Comparison of ENCODE assay signal across 19 cellular contexts in genomic region chr14:77649326-77649725, GRCh38. TPM values are rescaled to one million over a fixed set of nuclear protein-coding genes. Genes with fewer than 3 reads are reported as not detected.
A peak's percentile ranks its signal among the peaks of the same experiment; 100 is the strongest.
DNase-seq lines count a peak whose midpoint lies in the region; ATAC-seq, FAIRE-seq and TF ChIP-seq lines count a peak whose summit lies in the region.
"Had no signal": no experiment of that assay in that cellular context is flagged by ENCODE, and none has a peak within 500 bp of the region (broad histone marks: within the 10 kb centered on the region; RNA-seq: fewer than 3 reads in every experiment).

No MANE protein-coding gene starts in this region.

- TF ChIP-seq RAD21 in HepG2 (CRISPR knock-in tag; IDR thresholded peaks at IDR 0.05) = no peak

- CTCF ChIA-PET in HepG2 (lab: Yijun Ruan, JAX; ENCODE audit: low intra/inter-chr PET ratio, low total read pairs) = no interaction called here

- TF ChIP-seq CTCF in BE2C (IDR thresholded peaks at IDR 0.05; ENCODE audit: low read depth, low read length) = no peak
- TF ChIP-seq CTCF in lower leg skin (IDR thresholded peaks at IDR 0.05) = no peak
- no peak for TF ChIP-seq CTCF in HepG2 (CRISPR knock-in tag; IDR thresholded peaks at IDR 0.05)

- ATAC-seq in HepG2 (no peak), HG02642 (IDR thresholded peaks at IDR 0.05; ENCODE audit: poor library complexity, unreplicated experiment) (no peak)

- POLR2A ChIA-PET in HepG2 (lab: Yijun Ruan, JAX) = no interaction called here

- 66 to 73% methylated on average over 3 of the region's 3 CpGs for WGBS in GM23248 (ENCODE audit: low coverage in 1 of 2, low lambda C conversion rate in 2 of 2, missing lambda C conversion rate in 2 of 2), 2 experiments
- 76 to 77% methylated on average over 3 of the region's 3 CpGs for WGBS in lower leg skin, 2 donors
- WGBS in HepG2 (ENCODE audit: low lambda C conversion rate) = 58% methylated on average over 3 of the region's 3 CpGs

- H2AFZ ChIP-seq in GM23248 (no peak overlapping the region), HepG2 (ENCODE audit: low read length) (no peak overlapping the region)

- H3K9me2 ChIP-seq in GM23248 (ENCODE audit: insufficient read depth) = no peaks in the 10 kb centered on the region

- no peaks in the 10 kb centered on the region for H3K9me3 ChIP-seq in GM23248 (ENCODE audit: low read depth)
- no peaks in the 10 kb centered on the region for H3K9me3 ChIP-seq in BE2C
- no peaks in the 10 kb centered on the region for H3K9me3 ChIP-seq in HepG2 (ENCODE audit: low read length)
- H3K9me3 ChIP-seq: SJSA1 had no signal

- intact Hi-C loops in lower leg skin (cut with DNase I; ENCODE audit: low total_unique reads) (no loop called here), HepG2 (cut with micrococcal nuclease; ENCODE audit: unreplicated experiment) (no loop called here)

- BruUV-seq in HepG2 (replicated peaks; lab: Mats Ljungman, UMichigan) = no TSS peak

- no peaks in the 10 kb centered on the region for H3F3A ChIP-seq in GM23248 (ENCODE audit: insufficient read depth)

- H3K27ac ChIP-seq in GM23248 = no peak overlapping the region; the same call in 1 of the 2 replicates
- H3K27ac ChIP-seq in HepG2 (ENCODE audit: extremely low read length, insufficient read depth, low read length) = no peak overlapping the region
- H3K27ac ChIP-seq: SJSA1 had no signal

- no peak for TF ChIP-seq EP300 in HepG2 (IDR thresholded peaks at IDR 0.05; ENCODE audit: low read depth in 2 of 2, low read length in 2 of 2)
- no peak for TF ChIP-seq EP300 in HepG2 (CRISPR knock-in tag; IDR thresholded peaks at IDR 0.05; ENCODE audit: borderline replicate concordance)

- FAIRE-seq in HepG2 (lab: Jason Lieb, UNC) = no peak
- FAIRE-seq: G401.6, GM12891 had no signal

- no peak overlapping the region for H3K4me2 ChIP-seq in GM23248 (ENCODE audit: unreplicated experiment)
- no peak overlapping the region for H3K4me2 ChIP-seq in HepG2 (ENCODE audit: low read depth, low read length)

- no peak overlapping the region for H3K4me3 ChIP-seq in GM23248
- no peak overlapping the region for H3K4me3 ChIP-seq in BE2C (ENCODE audit: low read depth, low read length)
- no peak overlapping the region for H3K4me3 ChIP-seq in lower leg skin (ENCODE audit: low read depth, poor library complexity, severe bottlenecking)
- H3K4me3 ChIP-seq in HepG2 (replicated peaks in 1 of 3; ENCODE audit: insufficient read depth in 1 of 3, low read depth in 2 of 3, low read length in 3 of 3) = no peak overlapping the region
- H3K4me3 ChIP-seq: SJSA1 had no signal

- H4K20me1 ChIP-seq in GM23248 (ENCODE audit: insufficient read depth) (no peaks in the 10 kb centered on the region), HepG2 (ENCODE audit: insufficient read depth, low read length) (no peaks in the 10 kb centered on the region)

- H3K79me2 ChIP-seq in GM23248 (ENCODE audit: insufficient read depth) (no peaks in the 10 kb centered on the region), HepG2 (ENCODE audit: insufficient read depth, low read length) (no peaks in the 10 kb centered on the region)

- no peak for TF ChIP-seq POLR2A in lower leg skin (IDR thresholded peaks at IDR 0.05)
- no peak for TF ChIP-seq POLR2A in HepG2 (IDR thresholded peaks at IDR 0.05; ENCODE audit: insufficient read depth in 1 of 2, low read depth in 2 of 2, low read length in 2 of 2)

- in situ Hi-C loops in GM23248 (cut with MboI) (no loop called here), HepG2 (cut with HindIII; ENCODE audit: extremely low pct_ligation_motif_present, low pct_unique_long_range_greater_than_20kb) (no loop called here)

- H3K36me3 ChIP-seq in GM23248 (ENCODE audit: low read depth) (no peaks in the 10 kb centered on the region), BE2C (no peaks in the 10 kb centered on the region), HepG2 (replicated peaks in 1 of 2; ENCODE audit: control insufficient read depth in 1 of 2, insufficient read depth in 2 of 2, low read length in 2 of 2) (no peaks in the 10 kb centered on the region)
- H3K36me3 ChIP-seq: SJSA1 had no signal

- H3K27me3 ChIP-seq in GM23248 (replicated peaks; ENCODE audit: insufficient read depth) (no peaks in the 10 kb centered on the region), BE2C (no peaks in the 10 kb centered on the region), HepG2 (ENCODE audit: control insufficient read depth in 1 of 2, insufficient read depth in 2 of 2, low read length in 2 of 2) (no peaks in the 10 kb centered on the region; a peak in 1 of 5 replicates)
- H3K27me3 ChIP-seq: SJSA1 had no signal

- H3K4me1 ChIP-seq in GM23248 (ENCODE audit: insufficient read depth) = peaks cover 3% of the 10 kb centered on the region; the same call in 1 of the 2 replicates
- no peaks in the 10 kb centered on the region for H3K4me1 ChIP-seq in BE2C
- H3K4me1 ChIP-seq in HepG2 (ENCODE audit: insufficient read depth, low read length) = peaks cover 38% of the 10 kb centered on the region
- H3K4me1 ChIP-seq: SJSA1 had no signal

- peak; percentile 59 for DNase-seq in GM23248
- peak; percentile 78 for DNase-seq in amniotic epithelial cell (ENCODE audit: low read depth)
- DNase-seq in fibroblast of peridontal ligament (ENCODE audit: extremely low read depth) = peak; percentile 77
- no peak for DNase-seq in BE2C
- DNase-seq in lower leg skin (ENCODE audit: low spot score in 2 of 2) = no peak
- DNase-seq in HepG2 (ENCODE audit: low spot score) = no peak
- DNase-seq: KBM-7, MV-4-11, NCI-H1105, NCI-H146, NCI-H1930, NCI-H446 treated with DMSO at 0.1 percent for 48 hours, NCI-H526 treated with DMSO at 0.1 percent for 48 hours, Right ventricle myocardium superior, RPMI8226 had no signal

- H3K9ac ChIP-seq in GM23248 (no peak overlapping the region), HepG2 (ENCODE audit: insufficient read depth, low read depth, low read length) (no peak overlapping the region)

RNA-seq across cellular contexts. Expression of gene SPTLC2, which starts 32.9 kb away (rescaled TPM):
- total RNA-seq in GM23248 (2014; rRNA removed; shearing (Covaris generic)) = 45.6 and 50.2 TPM in 2 replicates
- polyA plus RNA-seq in GM23248 (2016; fragmentation: Nextera tagmentation; extraction: Ambion mirVana) (38.1 and 44.7 TPM in 2 replicates), HepG2 (2011; rRNA removed) (11.2 and 17.4 TPM in 2 replicates)
- 7.8 TPM for polyA plus RNA-seq in BE2C (2012; ENCODE audit: insufficient read depth, insufficient read length, low read depth)
- total RNA-seq in lower leg skin (10 to 100 TPM; 18.4 to 31.8 (median 22.1) TPM), HepG2 (2016; rRNA removed; fragmentation: Illumina TruSeq; extraction: Trizol) (15.1 and 17.5 TPM in 2 replicates)
- total RNA-seq in HepG2 (2016; cell fraction: cytosol; rRNA removed; fragmentation: Illumina TruSeq; extraction: Trizol; ENCODE audit: low read depth) = 2.4 and 4.6 TPM in 2 replicates
- total RNA-seq in HepG2 (2016; cell fraction: insoluble cytoplasmic fraction; rRNA removed; fragmentation: Illumina TruSeq; extraction: Trizol) = 11.9 and 16.4 TPM in 2 replicates
- total RNA-seq in HepG2 (2016; cell fraction: membrane; rRNA removed; fragmentation: Illumina TruSeq; extraction: Trizol) = 3.3 and 3.6 TPM in 2 replicates
- total RNA-seq in HepG2 (2016; cell fraction: nucleus; rRNA removed; fragmentation: Illumina TruSeq; extraction: Trizol) = 21.8 and 22.9 TPM in 2 replicates
- 7.6 and 8.0 TPM in 2 replicates for polyA plus RNA-seq in HepG2 (2011; cell fraction: cytosol; rRNA removed)
- 2.6 and 4.9 TPM in 2 replicates for polyA plus RNA-seq in HepG2 (2011; cell fraction: nucleus; rRNA removed)
- polyA plus RNA-seq in HepG2 (2012) = 10.4 and 11.4 TPM in 2 replicates
- polyA plus RNA-seq in HepG2 (2016; cell fraction: cytosol; fragmentation: Illumina TruSeq; extraction: Trizol; ENCODE audit: low read depth) = 0.88 and 1.1 TPM in 2 replicates
- polyA plus RNA-seq in HepG2 (2016; cell fraction: insoluble cytoplasmic fraction; fragmentation: Illumina TruSeq; extraction: Trizol; ENCODE audit: low read depth) = 7.2 and 8.9 TPM in 2 replicates
- polyA plus RNA-seq in HepG2 (2016; cell fraction: membrane; fragmentation: Illumina TruSeq; extraction: Trizol; ENCODE audit: low read depth) = 1.3 and 2.0 TPM in 2 replicates
- polyA plus RNA-seq in HepG2 (2016; cell fraction: nucleus; fragmentation: Illumina TruSeq; extraction: Trizol; ENCODE audit: insufficient read depth, low read depth) = 19.4 and 29.7 TPM in 2 replicates
- 8.2 and 23.4 TPM in 2 replicates for polyA minus RNA-seq in HepG2 (2011; rRNA and poly(A)+ RNA removed; ENCODE audit: low replicate concordance)
- 8.0 and 18.2 TPM in 2 replicates for polyA minus RNA-seq in HepG2 (2011; cell fraction: cytosol; rRNA and poly(A)+ RNA removed)
- 9.4 and 11.9 TPM in 2 replicates for polyA minus RNA-seq in HepG2 (2011; cell fraction: nucleus; rRNA and poly(A)+ RNA removed)

RNA-seq across cellular contexts. Expression of gene ALKBH1, which starts 58.5 kb away (rescaled TPM):
- total RNA-seq in GM23248 (2014; rRNA removed; shearing (Covaris generic)) = 13.2 and 13.4 TPM in 2 replicates
- polyA plus RNA-seq in GM23248 (2016; fragmentation: Nextera tagmentation; extraction: Ambion mirVana) (10.2 and 11.3 TPM in 2 replicates), HepG2 (2011; rRNA removed) (11.1 and 12.5 TPM in 2 replicates)
- polyA plus RNA-seq in BE2C (2012; ENCODE audit: insufficient read depth, insufficient read length, low read depth) = 14.6 TPM
- total RNA-seq in lower leg skin (10 to 100 TPM; 10.7 to 15.8 (median 14.9) TPM), HepG2 (2016; rRNA removed; fragmentation: Illumina TruSeq; extraction: Trizol) (14.3 and 14.5 TPM in 2 replicates)
- 3.9 and 4.2 TPM in 2 replicates for total RNA-seq in HepG2 (2016; cell fraction: cytosol; rRNA removed; fragmentation: Illumina TruSeq; extraction: Trizol; ENCODE audit: low read depth)
- total RNA-seq in HepG2 (2016; cell fraction: insoluble cytoplasmic fraction; rRNA removed; fragmentation: Illumina TruSeq; extraction: Trizol) = 12.6 and 16.1 TPM in 2 replicates
- 6.2 and 7.1 TPM in 2 replicates for total RNA-seq in HepG2 (2016; cell fraction: membrane; rRNA removed; fragmentation: Illumina TruSeq; extraction: Trizol)
- total RNA-seq in HepG2 (2016; cell fraction: nucleus; rRNA removed; fragmentation: Illumina TruSeq; extraction: Trizol) = 6.4 and 6.5 TPM in 2 replicates
- polyA plus RNA-seq in HepG2 (2011; cell fraction: cytosol; rRNA removed) = 8.6 and 10.6 TPM in 2 replicates
- 6.2 and 6.7 TPM in 2 replicates for polyA plus RNA-seq in HepG2 (2011; cell fraction: nucleus; rRNA removed)
- 6.9 and 7.3 TPM in 2 replicates for polyA plus RNA-seq in HepG2 (2012)
- 1.6 and 2.1 TPM in 2 replicates for polyA plus RNA-seq in HepG2 (2016; cell fraction: cytosol; fragmentation: Illumina TruSeq; extraction: Trizol; ENCODE audit: low read depth)
- 17.8 and 17.9 TPM in 2 replicates for polyA plus RNA-seq in HepG2 (2016; cell fraction: insoluble cytoplasmic fraction; fragmentation: Illumina TruSeq; extraction: Trizol; ENCODE audit: low read depth)
- 2.7 and 3.2 TPM in 2 replicates for polyA plus RNA-seq in HepG2 (2016; cell fraction: membrane; fragmentation: Illumina TruSeq; extraction: Trizol; ENCODE audit: low read depth)
- 11.7 and 12.0 TPM in 2 replicates for polyA plus RNA-seq in HepG2 (2016; cell fraction: nucleus; fragmentation: Illumina TruSeq; extraction: Trizol; ENCODE audit: insufficient read depth, low read depth)
- polyA minus RNA-seq in HepG2 (2011; rRNA and poly(A)+ RNA removed; ENCODE audit: low replicate concordance) = 12.8 and 19.7 TPM in 2 replicates
- polyA minus RNA-seq in HepG2 (2011; cell fraction: cytosol; rRNA and poly(A)+ RNA removed) = 7.4 and 7.7 TPM in 2 replicates
- 7.6 and 11.6 TPM in 2 replicates for polyA minus RNA-seq in HepG2 (2011; cell fraction: nucleus; rRNA and poly(A)+ RNA removed)

RNA-seq across cellular contexts. Expression of gene SLIRP, which starts 58.6 kb away (rescaled TPM):
- total RNA-seq in GM23248 (2014; rRNA removed; shearing (Covaris generic)) = 147 and 258 TPM in 2 replicates
- polyA plus RNA-seq in GM23248 (2016; fragmentation: Nextera tagmentation; extraction: Ambion mirVana) (417 and 418 TPM in 2 replicates), HepG2 (2011; rRNA removed) (210 and 281 TPM in 2 replicates)
- polyA plus RNA-seq in BE2C (2012; ENCODE audit: insufficient read depth, insufficient read length, low read depth) = 363 TPM
- total RNA-seq in lower leg skin (100 to 1,000 TPM in 3 of 4 donors, 10 to 100 TPM in 1; 87.1 to 309 (median 107) TPM), HepG2 (2016; rRNA removed; fragmentation: Illumina TruSeq; extraction: Trizol) (548 and 656 TPM in 2 replicates)
- total RNA-seq in HepG2 (2016; cell fraction: cytosol; rRNA removed; fragmentation: Illumina TruSeq; extraction: Trizol; ENCODE audit: low read depth) = 191 and 199 TPM in 2 replicates
- total RNA-seq in HepG2 (2016; cell fraction: insoluble cytoplasmic fraction; rRNA removed; fragmentation: Illumina TruSeq; extraction: Trizol) = 524 and 730 TPM in 2 replicates
- 218 and 228 TPM in 2 replicates for total RNA-seq in HepG2 (2016; cell fraction: membrane; rRNA removed; fragmentation: Illumina TruSeq; extraction: Trizol)
- 193 and 196 TPM in 2 replicates for total RNA-seq in HepG2 (2016; cell fraction: nucleus; rRNA removed; fragmentation: Illumina TruSeq; extraction: Trizol)
- 140 and 189 TPM in 2 replicates for polyA plus RNA-seq in HepG2 (2011; cell fraction: cytosol; rRNA removed)
- polyA plus RNA-seq in HepG2 (2011; cell fraction: nucleus; rRNA removed) = 37.4 and 61.1 TPM in 2 replicates
- 209 and 256 TPM in 2 replicates for polyA plus RNA-seq in HepG2 (2012)
- 146 and 163 TPM in 2 replicates for polyA plus RNA-seq in HepG2 (2016; cell fraction: cytosol; fragmentation: Illumina TruSeq; extraction: Trizol; ENCODE audit: low read depth)
- 446 and 490 TPM in 2 replicates for polyA plus RNA-seq in HepG2 (2016; cell fraction: insoluble cytoplasmic fraction; fragmentation: Illumina TruSeq; extraction: Trizol; ENCODE audit: low read depth)
- polyA plus RNA-seq in HepG2 (2016; cell fraction: membrane; fragmentation: Illumina TruSeq; extraction: Trizol; ENCODE audit: low read depth) = 133 and 135 TPM in 2 replicates
- polyA plus RNA-seq in HepG2 (2016; cell fraction: nucleus; fragmentation: Illumina TruSeq; extraction: Trizol; ENCODE audit: insufficient read depth, low read depth) = 217 TPM in 2 replicates
- 34.7 and 77.7 TPM in 2 replicates for polyA minus RNA-seq in HepG2 (2011; rRNA and poly(A)+ RNA removed; ENCODE audit: low replicate concordance)
- 17.7 and 26.8 TPM in 2 replicates for polyA minus RNA-seq in HepG2 (2011; cell fraction: cytosol; rRNA and poly(A)+ RNA removed)
- polyA minus RNA-seq in HepG2 (2011; cell fraction: nucleus; rRNA and poly(A)+ RNA removed) = 27.0 and 27.2 TPM in 2 replicates

Comparison
In these comparisons a context has a peak if more than half of its experiments do, and no peak if none do; other contexts are left out.
1. DNase-seq: peak in GM23248 (single experiment), amniotic epithelial cell (single experiment) and fibroblast of peridontal ligament (single experiment); none in BE2C (single experiment), lower leg skin (0 of 2) and HepG2 (single experiment).